32 cellular contexts compared by ENCODE assay signal in genomic region chr3:38756892-38757291, GRCh38. TPM values are rescaled to one million over a fixed set of nuclear protein-coding genes. Genes with fewer than 3 reads are reported as not detected.
"Had no signal": no experiment of that assay in that cellular context is flagged by ENCODE, and none has a peak within 500 bp of the region (broad histone marks: within the 10 kb centered on the region; RNA-seq: fewer than 3 reads in every experiment).

No MANE protein-coding gene starts in this region.

- ATAC-seq: stimulated activated effector memory CD8-positive, alpha-beta T cell treated with anti-CD3 and anti-CD28 coated beads, Interleukin-12 subunit alpha, Interleukin-12 subunit beta, amount 100 ng/mL, for 72 hours; stimulated activated memory B cell treated with anti-CD40 and anti-IgM and Interleukin-4, amounts not matched to agents 10 μg/mL and 1 μg/mL and 100 μg/mL, for 72 hours; stimulated activated naive B cell treated with anti-CD40 and anti-IgM and Interleukin-4, amounts not matched to agents 10 μg/mL and 1 μg/mL and 100 μg/mL, for 72 hours; stimulated activated naive CD8-positive, alpha-beta T cell treated with anti-CD3 and anti-CD28 coated beads, Interleukin-15, amount 100 ng/mL, for 72 hours; stimulated activated naive CD8-positive, alpha-beta T cell treated with anti-CD3 and anti-CD28 coated beads, Interleukin-15, Interleukin-2, amounts not matched to agents 100 U/mL and 50 U/mL, for 24 hours; upper lobe of right lung had no signal

- DNase-seq: stimulated activated CD4-positive, alpha-beta T cell treated with anti-CD3 and anti-CD28 coated beads, Interleukin-2, amount 100 ng/mL, for 48 hours; stimulated activated CD4-positive, alpha-beta T cell treated with anti-CD3 and anti-CD28 coated beads, Interleukin-4, amount 100 ng/mL, for 1 hour; stimulated activated CD4-positive, alpha-beta T cell treated with anti-CD3 and anti-CD28 coated beads, Interleukin-4, amount 100 ng/mL, for 24 hours; stimulated activated CD4-positive, alpha-beta T cell treated with anti-CD3 and anti-CD28 coated beads, Interleukin-4, amount 100 ng/mL, for 4 hours; stimulated activated CD8-positive, alpha-beta memory T cell treated with anti-CD3 and anti-CD28 coated beads, Interleukin-4, amount 100 ng/mL, for 48 hours; stimulated activated naive B cell treated with anti-CD40 and anti-IgM and Interleukin-4, amounts not matched to agents 10 μg/mL and 1 μg/mL and 100 μg/mL, for 72 hours; stimulated activated naive CD4-positive, alpha-beta T cell; stimulated activated naive CD4-positive, alpha-beta T cell treated with Interleukin-2 at 50 U/mL for 16 hours; stimulated activated naive CD8-positive, alpha-beta T cell treated with anti-CD3 and anti-CD28 coated beads, Interleukin-15, amount 100 ng/mL, for 72 hours; stimulated activated naive CD8-positive, alpha-beta T cell treated with anti-CD3 and anti-CD28 coated beads, Interleukin-15, Interleukin-2, amounts not matched to agents 100 U/mL and 50 U/mL, for 24 hours; stomach; substantia nigra; testis; thyroid gland; tibial artery; transverse colon; upper lobe of left lung; upper lobe of right lung; uterus had no signal

- H3K4me1 Mint-ChIP-seq: stimulated activated effector memory CD8-positive, alpha-beta T cell treated with anti-CD3 and anti-CD28 coated beads, Interleukin-12 subunit alpha, Interleukin-12 subunit beta, amount 100 ng/mL, for 72 hours; stimulated activated memory B cell treated with anti-CD40 and anti-IgM and Interleukin-4, amounts not matched to agents 10 μg/mL and 1 μg/mL and 100 μg/mL, for 72 hours; stimulated activated naive B cell treated with anti-CD40 and anti-IgM and Interleukin-4, amounts not matched to agents 10 μg/mL and 1 μg/mL and 100 μg/mL, for 72 hours; stimulated activated naive CD8-positive, alpha-beta T cell treated with anti-CD3 and anti-CD28 coated beads, Interleukin-15, amount 100 ng/mL, for 72 hours had no signal

- H3K4me1 ChIP-seq: stomach, suprapubic skin, testis, thyroid gland, tibial artery, tibial nerve, transverse colon, upper lobe of left lung, upper lobe of right lung, uterus, vagina had no signal

- H3K4me3 Mint-ChIP-seq: stimulated activated effector memory CD8-positive, alpha-beta T cell treated with anti-CD3 and anti-CD28 coated beads, Interleukin-12 subunit alpha, Interleukin-12 subunit beta, amount 100 ng/mL, for 72 hours; stimulated activated memory B cell treated with anti-CD40 and anti-IgM and Interleukin-4, amounts not matched to agents 10 μg/mL and 1 μg/mL and 100 μg/mL, for 72 hours; stimulated activated naive B cell treated with anti-CD40 and anti-IgM and Interleukin-4, amounts not matched to agents 10 μg/mL and 1 μg/mL and 100 μg/mL, for 72 hours; stimulated activated naive CD8-positive, alpha-beta T cell treated with anti-CD3 and anti-CD28 coated beads, Interleukin-15, amount 100 ng/mL, for 72 hours; stimulated activated naive CD8-positive, alpha-beta T cell treated with anti-CD3 and anti-CD28 coated beads, Interleukin-15, Interleukin-2, amounts not matched to agents 100 ng/mL and 50 ng/mL, for 24 hours; type B pancreatic cell had no signal

- FAIRE-seq: urothelium cell line had no signal

- H3K4me3 ChIP-seq: stomach, suprapubic skin, testis, thoracic aorta, thyroid gland, tibial artery, tibial nerve, transverse colon, upper lobe of left lung, upper lobe of right lung, uterus, vagina had no signal

- H3K27ac ChIP-seq: stomach, suprapubic skin, testis, thoracic aorta, thyroid gland, tibial artery, tibial nerve, transverse colon, upper lobe of left lung, upper lobe of right lung, uterus, vagina had no signal

- H3K9me3 ChIP-seq: suprapubic skin, testis, thoracic aorta, thyroid gland, tibial artery, tibial nerve, transverse colon, upper lobe of left lung, upper lobe of right lung, uterus, vagina had no signal

- H3K27ac Mint-ChIP-seq: stimulated activated effector memory CD8-positive, alpha-beta T cell treated with anti-CD3 and anti-CD28 coated beads, Interleukin-12 subunit alpha, Interleukin-12 subunit beta, amount 100 ng/mL, for 72 hours; stimulated activated memory B cell treated with anti-CD40 and anti-IgM and Interleukin-4, amounts not matched to agents 10 μg/mL and 1 μg/mL and 100 μg/mL, for 72 hours; stimulated activated naive B cell treated with anti-CD40 and anti-IgM and Interleukin-4, amounts not matched to agents 10 μg/mL and 1 μg/mL and 100 μg/mL, for 72 hours; stimulated activated naive CD8-positive, alpha-beta T cell treated with anti-CD3 and anti-CD28 coated beads, Interleukin-15, amount 100 ng/mL, for 72 hours; stimulated activated naive CD8-positive, alpha-beta T cell treated with anti-CD3 and anti-CD28 coated beads, Interleukin-15, Interleukin-2, amounts not matched to agents 100 ng/mL and 50 ng/mL, for 24 hours; type B pancreatic cell had no signal

- H3K27me3 ChIP-seq: testis, thyroid gland, tibial artery, tibial nerve, transverse colon, upper lobe of left lung, upper lobe of right lung, uterus, vagina had no signal

- H3K36me3 ChIP-seq: stomach, suprapubic skin, thoracic aorta, thyroid gland, tibial artery, tibial nerve, transverse colon, upper lobe of left lung, upper lobe of right lung, uterus, vagina had no signal

- H3K9me3 Mint-ChIP-seq: stimulated activated effector memory CD8-positive, alpha-beta T cell treated with anti-CD3 and anti-CD28 coated beads, Interleukin-12 subunit alpha, Interleukin-12 subunit beta, amount 100 ng/mL, for 72 hours; stimulated activated memory B cell treated with anti-CD40 and anti-IgM and Interleukin-4, amounts not matched to agents 10 μg/mL and 1 μg/mL and 100 μg/mL, for 72 hours; stimulated activated naive CD8-positive, alpha-beta T cell treated with anti-CD3 and anti-CD28 coated beads, Interleukin-15, amount 100 ng/mL, for 72 hours; stimulated activated naive CD8-positive, alpha-beta T cell treated with anti-CD3 and anti-CD28 coated beads, Interleukin-15, Interleukin-2, amounts not matched to agents 100 ng/mL and 50 ng/mL, for 24 hours; type B pancreatic cell had no signal

- H3K36me3 Mint-ChIP-seq: stimulated activated effector memory CD8-positive, alpha-beta T cell treated with anti-CD3 and anti-CD28 coated beads, Interleukin-12 subunit alpha, Interleukin-12 subunit beta, amount 100 ng/mL, for 72 hours; stimulated activated memory B cell treated with anti-CD40 and anti-IgM and Interleukin-4, amounts not matched to agents 10 μg/mL and 1 μg/mL and 100 μg/mL, for 72 hours; stimulated activated naive B cell treated with anti-CD40 and anti-IgM and Interleukin-4, amounts not matched to agents 10 μg/mL and 1 μg/mL and 100 μg/mL, for 72 hours; type B pancreatic cell had no signal

RNA-seq across cellular contexts. Expression of gene SCN10A, which starts 59.1 kb away (rescaled TPM):
- total RNA-seq: stomach, subcutaneous adipose tissue, suprapubic skin, temporal lobe, thoracic aorta, thyroid gland, tibial nerve, transverse colon, upper lobe of left lung, upper lobe of right lung, ureter, urinary bladder, uterus, vagina had no signal
